Comparison of ENCODE assay signal across 29 cellular contexts in the genomic region with DNA sequence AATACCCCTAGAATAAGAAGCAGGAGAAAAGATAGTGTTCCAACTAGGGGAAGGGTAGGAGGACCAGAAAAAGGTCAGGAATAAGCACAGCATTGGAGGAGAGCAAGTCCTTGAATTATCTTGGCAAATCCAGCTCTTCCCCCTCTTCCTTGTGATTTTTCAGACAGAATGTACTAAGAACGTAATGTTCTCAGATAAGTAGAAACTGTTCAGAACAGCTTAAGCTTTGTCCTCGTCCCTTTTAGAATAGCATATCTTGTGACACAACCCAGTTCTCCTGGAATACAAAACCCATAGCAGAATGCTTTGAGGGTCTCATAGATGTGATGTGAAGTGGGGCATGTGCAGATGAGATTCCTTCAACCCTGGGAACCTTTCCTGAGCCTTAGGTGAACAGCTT.
"Had no signal": no experiment of that assay in that cellular context is flagged by ENCODE, and none has a peak within 500 bp of the region (broad histone marks: within the 10 kb centered on the region; RNA-seq: fewer than 3 reads in every experiment).

No MANE protein-coding gene starts in this region.

- ATAC-seq: effector memory CD8-positive, alpha-beta T cell; esophagus mucosa; foreskin keratinocyte; gastrocnemius medialis; gastroesophageal sphincter; heart left ventricle had no signal

- H3K9me3 ChIP-seq: colonic mucosa, esophagus muscularis mucosa, esophagus squamous epithelium, gastrocnemius medialis, gastroesophageal sphincter, heart left ventricle had no signal

- H3K36me3 ChIP-seq: colonic mucosa, esophagus muscularis mucosa, esophagus squamous epithelium, gastrocnemius medialis, gastroesophageal sphincter, heart left ventricle, heart right ventricle had no signal

- H3K27ac ChIP-seq: colonic mucosa, coronary artery, dorsolateral prefrontal cortex, epithelial cell of prostate, esophagus muscularis mucosa, esophagus squamous epithelium, foreskin keratinocyte, gastrocnemius medialis, gastroesophageal sphincter, heart left ventricle, heart right ventricle had no signal

- H3K27me3 Mint-ChIP-seq: dendritic cell treated with granulocyte-macrophage colony-stimulating factor and Interleukin-4, amounts not matched to agents 40 ng/mL and 50 ng/mL, for 4 days; effector memory CD8-positive, alpha-beta T cell had no signal

- H3K4me3 Mint-ChIP-seq: dendritic cell treated with granulocyte-macrophage colony-stimulating factor and Interleukin-4, amounts not matched to agents 40 ng/mL and 50 ng/mL, for 4 days; effector memory CD8-positive, alpha-beta T cell; endodermal cell had no signal

- H3K27me3 ChIP-seq: colonic mucosa, dorsolateral prefrontal cortex, esophagus muscularis mucosa, esophagus squamous epithelium, foreskin keratinocyte, gastrocnemius medialis, gastroesophageal sphincter, heart left ventricle, heart right ventricle had no signal

- FAIRE-seq: colon, endometrium, endothelial cell of umbilical vein, frontal cortex had no signal

- H3K4me1 ChIP-seq: colonic mucosa, esophagus muscularis mucosa, esophagus squamous epithelium, foreskin keratinocyte, gastrocnemius medialis, gastroesophageal sphincter, heart left ventricle, heart right ventricle had no signal

- H3K4me1 Mint-ChIP-seq: endodermal cell had no signal

- DNase-seq: colonic mucosa; cortex of kidney; dermis blood vessel endothelial cell; dorsolateral prefrontal cortex; effector CD4-positive, alpha-beta T cell; effector CD8-positive, alpha-beta T cell; effector memory CD4-positive, alpha-beta T cell; effector memory CD8-positive, alpha-beta T cell; endodermal cell; erythroblast; esophagus squamous epithelium; foreskin fibroblast; foreskin keratinocyte; foreskin melanocyte; gastrocnemius medialis; glutamatergic neuron; head of caudate nucleus; heart left ventricle; heart right ventricle had no signal

- H3K9me3 Mint-ChIP-seq: dendritic cell treated with granulocyte-macrophage colony-stimulating factor and Interleukin-4, amounts not matched to agents 40 ng/mL and 50 ng/mL, for 4 days; effector memory CD8-positive, alpha-beta T cell had no signal

- H3K27ac Mint-ChIP-seq: dendritic cell treated with granulocyte-macrophage colony-stimulating factor and Interleukin-4, amounts not matched to agents 40 ng/mL and 50 ng/mL, for 4 days; endodermal cell had no signal

- H3K4me3 ChIP-seq: colonic mucosa, coronary artery, dorsolateral prefrontal cortex, esophagus muscularis mucosa, esophagus squamous epithelium, gastrocnemius medialis, gastroesophageal sphincter, heart left ventricle, heart right ventricle had no signal
